Comparison of ENCODE assay signal across 8 cellular contexts in the genomic region with DNA sequence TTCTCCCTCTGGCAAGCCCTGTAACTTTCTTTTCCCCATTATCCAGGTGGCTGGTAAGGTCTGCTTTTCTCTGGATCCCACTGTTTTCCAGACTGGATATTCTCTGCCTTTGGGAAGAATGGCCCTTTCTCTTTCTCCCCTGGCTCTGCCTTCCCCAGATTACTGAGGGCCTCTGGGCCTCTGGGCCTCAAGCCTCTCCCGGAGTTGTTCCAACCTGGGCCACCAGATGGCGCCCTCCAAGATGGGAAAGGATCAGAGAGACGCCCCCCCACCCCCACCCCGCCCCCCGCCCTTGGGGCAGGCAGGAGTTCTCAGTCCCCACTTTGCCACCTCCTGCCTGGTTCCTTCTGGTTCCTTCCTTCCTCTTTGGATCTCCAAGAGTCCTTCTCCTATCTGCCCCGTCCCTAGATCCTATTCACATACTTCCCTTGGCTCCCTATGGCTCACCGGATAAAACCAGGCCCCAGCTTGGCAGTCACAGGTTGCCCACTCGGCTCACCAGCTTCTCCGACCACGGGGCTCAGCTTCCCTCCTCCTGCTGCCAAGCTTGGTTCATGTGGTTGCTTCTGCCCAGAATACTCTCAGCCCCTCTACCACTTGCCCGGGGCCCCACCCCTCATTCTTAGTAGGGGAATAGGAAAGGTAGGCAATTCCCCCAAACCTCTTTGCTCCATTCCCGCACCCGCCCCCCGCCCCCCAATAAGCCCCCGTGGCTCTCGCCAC. TPM values are rescaled to one million over a fixed set of nuclear protein-coding genes. Genes with fewer than 3 reads are reported as not detected.
DNase-seq lines count a peak whose midpoint lies in the region; ATAC-seq lines count a peak whose summit lies in the region.

No MANE protein-coding gene starts in this region.

- peaks cover 35% of the 10 kb centered on the region for H3K27me3 Mint-ChIP-seq in activated CD8-positive, alpha-beta T cell treated with anti-CD3 and anti-CD28 coated beads, Interleukin-2, amount 10 ng/mL, durations not matched to agents 7 days and 5 days (ENCODE audit: low read depth)

- no peaks in the 10 kb centered on the region for H3K9me3 Mint-ChIP-seq in activated CD8-positive, alpha-beta T cell treated with anti-CD3 and anti-CD28 coated beads, Interleukin-2, amount 10 ng/mL, durations not matched to agents 7 days and 5 days (ENCODE audit: insufficient read depth)

- peak overlapping the region; percentile 31 for H3K4me3 Mint-ChIP-seq in activated CD8-positive, alpha-beta T cell treated with anti-CD3 and anti-CD28 coated beads, Interleukin-2, amount 10 ng/mL, durations not matched to agents 7 days and 5 days

- DNase-seq in Right ventricle myocardium inferior (ENCODE audit: missing footprints) (peak; percentile 85), cardiac septum (ENCODE audit: low spot score) (no peak), NCI-H226 (peak; percentile 37), middle frontal gyrus (ENCODE audit: extremely low spot score, low spot score) (peak; percentile 50)
- DNase-seq in activated CD8-positive, alpha-beta T cell treated with anti-CD3 and anti-CD28 coated beads, Interleukin-2, amount 10 ng/mL, durations not matched to agents 7 days and 5 days, result peak; percentile 80
- peak; percentile 81 for DNase-seq in effector CD8-positive, alpha-beta T cell (lab: John Stamatoyannopoulos, UW)
- peak; percentile 52 to 59 for DNase-seq in stimulated activated CD8-positive, alpha-beta memory T cell treated with anti-CD3 and anti-CD28 coated beads, Interleukin-4, amount 100 ng/mL, for 1 hour (ENCODE audit: low read depth in 2 of 2, low spot score in 1 of 2)

- peak overlapping the region; percentile 43 for H3K27ac Mint-ChIP-seq in activated CD8-positive, alpha-beta T cell treated with anti-CD3 and anti-CD28 coated beads, Interleukin-2, amount 10 ng/mL, durations not matched to agents 7 days and 5 days

- H3K4me1 Mint-ChIP-seq in activated CD8-positive, alpha-beta T cell treated with anti-CD3 and anti-CD28 coated beads, Interleukin-2, amount 10 ng/mL, durations not matched to agents 7 days and 5 days (ENCODE audit: low read depth), result peaks cover 26% of the 10 kb centered on the region

- CTCF ChIA-PET in activated CD8-positive, alpha-beta T cell treated with anti-CD3 and anti-CD28 coated beads, Interleukin-2, amount 10 ng/mL, durations not matched to agents 7 days and 5 days (lab: Charles Lee), result interaction anchor here (0.7 to 2.2 kb wide), 20 partner anchors 8 to 700 kb away, joined by 3 to 10 read pairs (median 4); a partner anchor contains a TSS

- H3K36me3 Mint-ChIP-seq in activated CD8-positive, alpha-beta T cell treated with anti-CD3 and anti-CD28 coated beads, Interleukin-2, amount 10 ng/mL, durations not matched to agents 7 days and 5 days (ENCODE audit: low read depth), result peaks cover 26% of the 10 kb centered on the region

- intact Hi-C loops in Right ventricle myocardium inferior (cut with DNase I) (no loop called here), cardiac septum (cut with DNase I) (no loop called here)

- POLR2A ChIA-PET in activated CD8-positive, alpha-beta T cell treated with anti-CD3 and anti-CD28 coated beads, Interleukin-2, amount 10 ng/mL, durations not matched to agents 7 days and 5 days (lab: Charles Lee), result no interaction called here

- ATAC-seq in Right ventricle myocardium inferior (peak; percentile 28), GM19035 (IDR thresholded peaks at IDR 0.05; ENCODE audit: unreplicated experiment) (no peak)
- peak; percentile 28 for ATAC-seq in activated CD8-positive, alpha-beta T cell treated with anti-CD3 and anti-CD28 coated beads, Interleukin-2, amount 10 ng/mL, durations not matched to agents 7 days and 5 days

RNA-seq across cellular contexts. Expression of a gene that starts 13.0 kb away (rescaled TPM):
- total RNA-seq in Right ventricle myocardium inferior, result 1.9 TPM
- 1.9 TPM for total RNA-seq in cardiac septum
- 1 to 10 TPM; 4.9 to 8.6 TPM for total RNA-seq in activated CD8-positive, alpha-beta T cell treated with anti-CD3 and anti-CD28 coated beads, Interleukin-2, amount 10 ng/mL, durations not matched to agents 7 days and 5 days

RNA-seq across cellular contexts. Expression of a gene that starts 25.8 kb away (rescaled TPM):
- total RNA-seq in Right ventricle myocardium inferior, result 47.8 TPM
- 43.4 TPM for total RNA-seq in cardiac septum
- 10 to 100 TPM; 30.9 to 33.1 TPM for total RNA-seq in activated CD8-positive, alpha-beta T cell treated with anti-CD3 and anti-CD28 coated beads, Interleukin-2, amount 10 ng/mL, durations not matched to agents 7 days and 5 days

RNA-seq across cellular contexts. Expression of a gene that starts 28.7 kb away (rescaled TPM):
- total RNA-seq in Right ventricle myocardium inferior, result 140 TPM
- 215 TPM for total RNA-seq in cardiac septum
- 100 to 1,000 TPM; 137 to 142 TPM for total RNA-seq in activated CD8-positive, alpha-beta T cell treated with anti-CD3 and anti-CD28 coated beads, Interleukin-2, amount 10 ng/mL, durations not matched to agents 7 days and 5 days

RNA-seq across cellular contexts. Expression of a gene that starts 50.6 kb away (rescaled TPM):
- total RNA-seq in Right ventricle myocardium inferior, result 0.49 TPM
- total RNA-seq in cardiac septum, result 0.65 TPM
- total RNA-seq in activated CD8-positive, alpha-beta T cell treated with anti-CD3 and anti-CD28 coated beads, Interleukin-2, amount 10 ng/mL, durations not matched to agents 7 days and 5 days, result under 1 TPM; 0.39 to 0.58 TPM
